Comparison of ENCODE assay signal across 29 cellular contexts in the genomic region with DNA sequence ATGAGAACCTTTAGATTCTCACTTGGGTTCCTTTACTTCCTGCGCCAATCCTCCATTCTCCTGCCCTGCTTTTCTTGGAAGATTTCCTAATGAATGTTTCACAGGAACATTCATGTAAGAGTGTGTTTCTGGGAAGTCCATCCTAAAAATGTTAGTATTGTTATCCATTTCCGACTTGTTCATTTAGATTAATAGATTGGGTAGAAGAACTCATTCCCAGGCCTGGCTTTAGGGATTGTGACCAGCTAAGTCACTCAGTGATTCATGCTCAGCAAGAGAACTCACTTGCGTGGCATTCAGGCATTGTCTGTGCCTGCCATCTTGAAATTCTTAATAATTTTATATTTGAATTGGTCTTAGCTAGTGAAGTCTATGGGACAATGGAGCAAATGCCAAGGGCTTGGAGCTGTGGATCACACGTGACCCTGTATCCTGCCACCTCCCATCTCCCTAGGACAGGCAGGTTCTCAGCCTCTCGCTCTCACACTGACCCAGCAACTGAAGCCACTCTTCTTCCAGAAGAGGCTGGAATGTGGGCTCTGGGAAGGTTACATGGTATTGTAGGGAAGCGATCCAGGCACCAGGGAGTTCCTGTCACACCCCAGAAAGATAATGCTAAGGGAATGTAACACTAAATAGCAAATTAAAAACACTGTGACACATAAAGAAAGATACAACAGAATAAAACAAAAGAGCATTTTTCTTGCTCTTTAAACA.
"Had no signal": no experiment of that assay in that cellular context is flagged by ENCODE, and none has a peak within 500 bp of the region (broad histone marks: within the 10 kb centered on the region; RNA-seq: fewer than 3 reads in every experiment).

No MANE protein-coding gene starts in this region.

- H3K4me1 ChIP-seq: heart right ventricle, left lung, lower lobe of right lung, neural progenitor cell, spleen, upper lobe of left lung, vagina had no signal

- H3K4me3 ChIP-seq: heart right ventricle, left lung, lower lobe of right lung, neural progenitor cell, spleen, upper lobe of left lung, vagina had no signal

- ATAC-seq: activated naive CD8-positive, alpha-beta T cell treated with anti-CD3 and anti-CD28 coated beads, Interleukin-2, amount 50 U/mL, for 24 hours; activated T-cell treated with anti-CD3 and anti-CD28 coated beads, Interleukin-2, amount 50 U/mL, for 4 hours; activated T-helper 17 cell treated with anti-CD3 and anti-CD28 coated beads, Interleukin-2, amount 50 U/mL, for 72 hours; esophagus mucosa; heart right ventricle; left lung; lower lobe of right lung; natural killer cell; right cardiac atrium had no signal

- H3K27me3 ChIP-seq: brain microvascular endothelial cell, heart right ventricle, left lung, neural progenitor cell, spleen, upper lobe of left lung, vagina had no signal

- DNase-seq: activated CD4-positive, alpha-beta memory T cell treated with anti-CD3 and anti-CD28 coated beads, Interleukin-2, amount 10 ng/mL, durations not matched to agents 7 days and 5 days; activated CD4-positive, alpha-beta T cell treated with anti-CD3 and anti-CD28 coated beads, Interleukin-2, amount 10 ng/mL, durations not matched to agents 7 days and 5 days; activated CD4-positive, CD25-positive, alpha-beta regulatory T cell treated with anti-CD3 and anti-CD28 coated beads, Interleukin-2, amount 50 U/mL, for 72 hours; activated gamma-delta T cell treated with Interleukin-2 at 50 U/mL for 16 hours; activated naive CD4-positive, alpha-beta T cell treated with anti-CD3 and anti-CD28 coated beads, Interleukin-2, amount 50 U/mL, for 16 hours; activated naive CD8-positive, alpha-beta T cell treated with anti-CD3 and anti-CD28 coated beads, Interleukin-2, amount 50 U/mL, for 24 hours; activated T-cell treated with anti-CD3 and anti-CD28 coated beads, Interleukin-2, amount 50 U/mL, for 4 hours; amygdala; brain microvascular endothelial cell; cortex of kidney; foreskin fibroblast; heart right ventricle; kidney glomerular epithelial cell; left lung; lower lobe of right lung; mesenchymal stem cell; natural killer cell; posterior cingulate gyrus; right cardiac atrium; spleen; stimulated activated naive CD4-positive, alpha-beta T cell treated with Interleukin-2 at 50 U/mL for 16 hours; SW 1271; T-helper 9 cell; upper lobe of left lung; WERI-Rb-1 had no signal

- H3K27ac ChIP-seq: brain microvascular endothelial cell, heart right ventricle, left lung, lower lobe of right lung, neural progenitor cell, spleen, upper lobe of left lung, vagina, WERI-Rb-1 had no signal
